1 cellular context compared by ENCODE assay signal in the genomic region with DNA sequence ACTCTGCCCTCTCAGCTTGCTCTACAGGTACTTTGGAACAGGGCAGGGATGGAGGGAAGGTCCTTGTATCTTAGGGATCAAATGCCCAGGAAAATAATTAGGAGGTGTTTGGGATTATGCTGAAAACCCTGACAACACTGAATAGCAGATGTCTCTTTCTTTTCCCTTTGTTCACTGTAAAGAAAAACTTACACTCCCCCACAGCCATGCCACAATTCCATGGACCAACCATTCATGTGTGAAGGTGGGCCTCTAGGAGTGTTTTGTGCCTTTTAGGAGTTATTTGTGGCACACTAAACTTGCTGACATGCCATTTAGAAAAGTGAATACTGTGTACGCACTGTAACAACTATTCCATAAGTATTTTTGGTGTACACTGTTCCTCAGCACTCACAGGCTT.
TF ChIP-seq lines count a peak whose summit lies in the region.

No MANE protein-coding gene starts in this region.

TF ChIP-seq in GM23338, 12 proteins besides CTCF, POLR2A, EP300 and RAD21 (continued from another document):
- TF ChIP-seq, protein P1, sequence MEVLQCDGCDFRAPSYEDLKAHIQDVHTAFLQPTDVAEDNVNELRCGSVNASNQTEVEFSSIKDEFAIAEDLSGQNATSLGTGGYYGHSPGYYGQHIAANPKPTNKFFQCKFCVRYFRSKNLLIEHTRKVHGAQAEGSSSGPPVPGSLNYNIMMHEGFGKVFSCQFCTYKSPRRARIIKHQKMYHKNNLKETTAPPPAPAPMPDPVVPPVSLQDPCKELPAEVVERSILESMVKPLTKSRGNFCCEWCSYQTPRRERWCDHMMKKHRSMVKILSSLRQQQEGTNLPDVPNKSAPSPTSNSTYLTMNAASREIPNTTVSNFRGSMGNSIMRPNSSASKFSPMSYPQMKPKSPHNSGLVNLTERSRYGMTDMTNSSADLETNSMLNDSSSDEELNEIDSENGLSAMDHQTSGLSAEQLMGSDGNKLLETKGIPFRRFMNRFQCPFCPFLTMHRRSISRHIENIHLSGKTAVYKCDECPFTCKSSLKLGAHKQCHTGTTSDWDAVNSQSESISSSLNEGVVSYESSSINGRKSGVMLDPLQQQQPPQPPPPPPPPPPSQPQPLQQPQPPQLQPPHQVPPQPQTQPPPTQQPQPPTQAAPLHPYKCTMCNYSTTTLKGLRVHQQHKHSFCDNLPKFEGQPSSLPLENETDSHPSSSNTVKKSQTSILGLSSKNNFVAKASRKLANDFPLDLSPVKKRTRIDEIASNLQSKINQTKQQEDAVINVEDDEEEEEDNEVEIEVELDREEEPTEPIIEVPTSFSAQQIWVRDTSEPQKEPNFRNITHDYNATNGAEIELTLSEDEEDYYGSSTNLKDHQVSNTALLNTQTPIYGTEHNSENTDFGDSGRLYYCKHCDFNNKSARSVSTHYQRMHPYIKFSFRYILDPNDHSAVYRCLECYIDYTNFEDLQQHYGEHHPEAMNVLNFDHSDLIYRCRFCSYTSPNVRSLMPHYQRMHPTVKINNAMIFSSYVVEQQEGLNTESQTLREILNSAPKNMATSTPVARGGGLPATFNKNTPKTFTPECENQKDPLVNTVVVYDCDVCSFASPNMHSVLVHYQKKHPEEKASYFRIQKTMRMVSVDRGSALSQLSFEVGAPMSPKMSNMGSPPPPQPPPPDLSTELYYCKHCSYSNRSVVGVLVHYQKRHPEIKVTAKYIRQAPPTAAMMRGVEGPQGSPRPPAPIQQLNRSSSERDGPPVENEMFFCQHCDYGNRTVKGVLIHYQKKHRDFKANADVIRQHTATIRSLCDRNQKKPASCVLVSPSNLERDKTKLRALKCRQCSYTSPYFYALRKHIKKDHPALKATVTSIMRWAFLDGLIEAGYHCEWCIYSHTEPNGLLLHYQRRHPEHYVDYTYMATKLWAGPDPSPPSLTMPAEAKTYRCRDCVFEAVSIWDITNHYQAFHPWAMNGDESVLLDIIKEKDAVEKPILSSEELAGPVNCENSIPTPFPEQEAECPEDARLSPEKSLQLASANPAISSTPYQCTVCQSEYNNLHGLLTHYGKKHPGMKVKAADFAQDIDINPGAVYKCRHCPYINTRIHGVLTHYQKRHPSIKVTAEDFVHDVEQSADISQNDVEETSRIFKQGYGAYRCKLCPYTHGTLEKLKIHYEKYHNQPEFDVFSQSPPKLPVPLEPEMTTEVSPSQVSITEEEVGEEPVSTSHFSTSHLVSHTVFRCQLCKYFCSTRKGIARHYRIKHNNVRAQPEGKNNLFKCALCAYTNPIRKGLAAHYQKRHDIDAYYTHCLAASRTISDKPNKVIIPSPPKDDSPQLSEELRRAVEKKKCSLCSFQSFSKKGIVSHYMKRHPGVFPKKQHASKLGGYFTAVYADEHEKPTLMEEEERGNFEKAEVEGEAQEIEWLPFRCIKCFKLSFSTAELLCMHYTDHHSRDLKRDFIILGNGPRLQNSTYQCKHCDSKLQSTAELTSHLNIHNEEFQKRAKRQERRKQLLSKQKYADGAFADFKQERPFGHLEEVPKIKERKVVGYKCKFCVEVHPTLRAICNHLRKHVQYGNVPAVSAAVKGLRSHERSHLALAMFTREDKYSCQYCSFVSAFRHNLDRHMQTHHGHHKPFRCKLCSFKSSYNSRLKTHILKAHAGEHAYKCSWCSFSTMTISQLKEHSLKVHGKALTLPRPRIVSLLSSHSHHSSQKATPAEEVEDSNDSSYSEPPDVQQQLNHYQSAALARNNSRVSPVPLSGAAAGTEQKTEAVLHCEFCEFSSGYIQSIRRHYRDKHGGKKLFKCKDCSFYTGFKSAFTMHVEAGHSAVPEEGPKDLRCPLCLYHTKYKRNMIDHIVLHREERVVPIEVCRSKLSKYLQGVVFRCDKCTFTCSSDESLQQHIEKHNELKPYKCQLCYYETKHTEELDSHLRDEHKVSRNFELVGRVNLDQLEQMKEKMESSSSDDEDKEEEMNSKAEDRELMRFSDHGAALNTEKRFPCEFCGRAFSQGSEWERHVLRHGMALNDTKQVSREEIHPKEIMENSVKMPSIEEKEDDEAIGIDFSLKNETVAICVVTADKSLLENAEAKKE (CRISPR knock-in tag; IDR thresholded peaks at IDR 0.05) = no peak
- TF ChIP-seq CREB1 (CRISPR knock-in tag; IDR thresholded peaks at IDR 0.05; ENCODE audit: low read depth) = no peak
